8 cellular contexts compared by ENCODE assay signal in the genomic region with DNA sequence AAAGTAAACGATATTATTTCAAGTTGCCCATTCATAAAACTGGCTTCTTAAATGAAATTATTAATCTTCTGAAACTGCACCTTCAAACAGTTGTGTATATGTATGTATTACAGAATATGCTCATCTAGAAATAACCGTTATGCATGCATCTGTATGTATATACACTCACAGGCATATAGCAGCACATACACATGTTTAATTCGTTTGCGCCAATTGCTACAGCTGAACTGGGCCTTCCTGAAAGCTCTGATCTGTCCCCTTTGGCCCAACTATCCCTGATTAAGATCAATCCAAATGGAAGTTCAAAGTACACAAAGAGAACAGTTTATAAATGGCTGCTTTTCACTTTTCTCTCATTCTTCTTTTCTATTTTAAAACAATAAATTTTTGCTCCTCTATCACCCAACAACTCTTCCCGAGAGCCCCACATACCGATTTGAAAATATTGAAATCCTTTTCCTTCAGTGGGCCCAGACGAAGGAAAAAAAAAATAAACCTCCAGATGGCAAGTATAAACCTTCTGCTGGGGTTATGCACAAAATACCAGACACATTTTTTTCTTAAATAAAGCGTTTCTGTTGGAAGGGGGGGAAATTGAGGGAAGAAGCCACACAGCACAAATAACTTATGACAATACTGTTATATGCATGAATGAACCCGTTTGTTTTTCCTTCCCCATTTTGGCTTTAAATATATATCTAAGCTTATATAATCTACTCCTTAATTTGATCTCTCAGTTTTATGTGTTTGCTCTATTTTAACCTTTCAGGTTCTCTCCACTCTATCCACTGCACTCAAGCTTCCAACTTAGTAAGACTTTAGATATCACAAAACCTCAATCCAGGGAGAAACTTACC.
DNase-seq lines count a peak whose midpoint lies in the region; ATAC-seq and TF ChIP-seq lines count a peak whose summit lies in the region.

No MANE protein-coding gene starts in this region.

- H2AFZ ChIP-seq in fibroblast of lung (ENCODE audit: low read length), result peak overlapping the region; percentile 27

- DNase-seq in GM10266 (ENCODE audit: extremely low spot score) (peak; percentile 20), NCI-H82 (lab: John Stamatoyannopoulos, UW) (peak; percentile 66), fibroblast of lung (ENCODE audit: low read depth in 2 of 2) (peak; percentile 54 to 62), head of caudate nucleus (no peak)

- H3K4me1 ChIP-seq in fibroblast of lung (ENCODE audit: control insufficient read depth, extremely low read depth, insufficient read depth, low read length) (peaks cover 4% of the 10 kb centered on the region), skeletal muscle satellite cell (ENCODE audit: control insufficient read depth, insufficient read depth, low read length) (peaks cover 51% of the 10 kb centered on the region)

- H3K27me3 ChIP-seq in fibroblast of lung (ENCODE audit: control insufficient read depth, insufficient read depth, low read length) (no peaks in the 10 kb centered on the region), skeletal muscle satellite cell (ENCODE audit: control insufficient read depth, insufficient read depth, low read length) (no peaks in the 10 kb centered on the region)

- TF ChIP-seq CTCF in GM10266 (IDR thresholded peaks at IDR 0.05; ENCODE audit: control insufficient read depth, insufficient read depth, low read depth, missing control alignments), result no peak
- no peak for TF ChIP-seq CTCF in fibroblast of lung (conservative IDR thresholded peaks at IDR 0.05 in 1 of 2, IDR thresholded peaks at IDR 0.05 in 1 of 2; ENCODE audit: low read depth in 1 of 2, low read length in 2 of 2)

- H3K36me3 ChIP-seq in fibroblast of lung (ENCODE audit: control insufficient read depth, insufficient read depth, low read length), result no peaks in the 10 kb centered on the region
- no peaks in the 10 kb centered on the region for H3K36me3 ChIP-seq in skeletal muscle satellite cell (ENCODE audit: insufficient read depth, low read length)

- no peaks in the 10 kb centered on the region for H4K20me1 ChIP-seq in fibroblast of lung (ENCODE audit: control insufficient read depth, extremely low read depth, insufficient read depth, low read length)

- intact Hi-C loops in head of caudate nucleus (cut with DNase I), result loop anchor here (5.0 kb wide), 2 partner anchors 83 to 102 kb away; no protein-coding TSS in a partner anchor

- H3K79me2 ChIP-seq in fibroblast of lung (ENCODE audit: control insufficient read depth, insufficient read depth, low read length), result peaks cover 30% of the 10 kb centered on the region

- peak overlapping the region; percentile 83 for H3K27ac ChIP-seq in fibroblast of lung (ENCODE audit: insufficient read depth, low read length)

- no peak for ATAC-seq in HG03457 (IDR thresholded peaks at IDR 0.05; ENCODE audit: unreplicated experiment)
- ATAC-seq in GM18520 (IDR thresholded peaks at IDR 0.05; ENCODE audit: unreplicated experiment), result no peak
- no peak for ATAC-seq in GM21515 (IDR thresholded peaks at IDR 0.05; ENCODE audit: unreplicated experiment)

- H3K4me3 ChIP-seq in fibroblast of lung (replicated peaks in 1 of 4; ENCODE audit: control extremely low read depth in 1 of 4, insufficient read depth in 1 of 4, low read depth in 3 of 4, low read length in 4 of 4) (peak overlapping the region; percentile 61 to 90 (median 68)), skeletal muscle satellite cell (ENCODE audit: low read length) (peak overlapping the region; percentile 80)

- H3K4me2 ChIP-seq in fibroblast of lung (ENCODE audit: extremely low read depth, insufficient read depth, low read length) (peak overlapping the region; percentile 99), skeletal muscle satellite cell (ENCODE audit: low read length) (peak overlapping the region; percentile 96)

- peak overlapping the region; percentile 29 for H3K9ac ChIP-seq in fibroblast of lung (ENCODE audit: insufficient read depth, low read length)
- H3K9ac ChIP-seq in skeletal muscle satellite cell (ENCODE audit: low read depth, low read length), result peak overlapping the region; percentile 85

- H3K9me3 ChIP-seq in fibroblast of lung (ENCODE audit: control insufficient read depth, insufficient read depth, low read depth, low read length) (no peaks in the 10 kb centered on the region), skeletal muscle satellite cell (replicated peaks; ENCODE audit: low read length) (no peaks in the 10 kb centered on the region)

Comparison
In these comparisons a context has a peak if more than half of its experiments do, and no peak if none do; other contexts are left out.
1. DNase-seq: peak in GM10266 (single experiment), NCI-H82 (single experiment) and fibroblast of lung (2 of 2); none in head of caudate nucleus (0 of 42).